Comparison of ENCODE assay signal across 8 cellular contexts in genomic region chr15:71730277-71731144, GRCh38.
DNase-seq lines count a peak whose midpoint lies in the region; ATAC-seq and TF ChIP-seq lines count a peak whose summit lies in the region.

No MANE protein-coding gene starts in this region.

- no peaks in the 10 kb centered on the region for H3K36me3 Mint-ChIP-seq in activated T-helper 1 cell treated with anti-CD3 and anti-CD28 coated beads, Interleukin-12 subunit alpha, Interleukin-12 subunit beta, Interleukin-2, Interleukin-4 antibody, amounts not matched to agents 30 ng/mL and 10 ng/mL and 1 ng/mL, durations not matched to agents 14 hours and 24 hours and 36 hours (ENCODE audit: low read depth)

- DNase-seq in COLO668 (lab: John Stamatoyannopoulos, UW; ENCODE audit: unreplicated experiment), result peak; percentile 36
- DNase-seq in NCI-H345 treated with DMSO at 0.1 percent for 48 hours (lab: John Stamatoyannopoulos, UW; ENCODE audit: unreplicated experiment), result peak; percentile 18
- DNase-seq in activated T-helper 1 cell treated with anti-CD3 and anti-CD28 coated beads, Interleukin-12 subunit alpha, Interleukin-12 subunit beta, Interleukin-2, Interleukin-4 antibody, amounts not matched to agents 30 ng/mL and 10 ng/mL and 1 ng/mL, durations not matched to agents 14 hours and 24 hours and 36 hours (ENCODE audit: low spot score), result peak; percentile 5
- peak in 3 of 5 donors; percentile 48 to 58 (median 51) for DNase-seq in heart left ventricle
- DNase-seq in retinal pigment epithelial cell (ENCODE audit: low read depth), result peak; percentile 39

- peak; percentile 65 to 86 (median 79) for TF ChIP-seq CTCF in heart left ventricle (IDR thresholded peaks at IDR 0.05)
- TF ChIP-seq CTCF in retinal pigment epithelial cell (conservative IDR thresholded peaks at IDR 0.05; ENCODE audit: low read depth, low read length), result peak; percentile 82

- H3K27me3 Mint-ChIP-seq in activated T-helper 1 cell treated with anti-CD3 and anti-CD28 coated beads, Interleukin-12 subunit alpha, Interleukin-12 subunit beta, Interleukin-2, Interleukin-4 antibody, amounts not matched to agents 30 ng/mL and 10 ng/mL and 1 ng/mL, durations not matched to agents 14 hours and 24 hours and 36 hours (ENCODE audit: insufficient read depth), result peaks cover 2% of the 10 kb centered on the region

- H3K4me3 ChIP-seq in heart left ventricle (no peak overlapping the region), retinal pigment epithelial cell (ENCODE audit: low read length) (no peak overlapping the region)

- WGBS in heart left ventricle, 4 donors, result 39 to 42% (median 39%) methylated on average over 15 of the region's 15 CpGs

- ATAC-seq in GM19351 (IDR thresholded peaks at IDR 0.05; ENCODE audit: unreplicated experiment) (peak; percentile 61), heart left ventricle (peak; percentile 75 to 82 (median 80)), HG02852 (IDR thresholded peaks at IDR 0.05; ENCODE audit: unreplicated experiment) (no peak), HG03039 (IDR thresholded peaks at IDR 0.05; ENCODE audit: unreplicated experiment) (no peak)

- no peak overlapping the region for H3K27ac Mint-ChIP-seq in activated T-helper 1 cell treated with anti-CD3 and anti-CD28 coated beads, Interleukin-12 subunit alpha, Interleukin-12 subunit beta, Interleukin-2, Interleukin-4 antibody, amounts not matched to agents 30 ng/mL and 10 ng/mL and 1 ng/mL, durations not matched to agents 14 hours and 24 hours and 36 hours

- peaks cover 0 to 29% (median 8%) of the 10 kb centered on the region in 12 donors for H3K4me1 ChIP-seq in heart left ventricle

- H3K4me1 Mint-ChIP-seq in activated T-helper 1 cell treated with anti-CD3 and anti-CD28 coated beads, Interleukin-12 subunit alpha, Interleukin-12 subunit beta, Interleukin-2, Interleukin-4 antibody, amounts not matched to agents 30 ng/mL and 10 ng/mL and 1 ng/mL, durations not matched to agents 14 hours and 24 hours and 36 hours (ENCODE audit: low read depth), result no peaks in the 10 kb centered on the region

- no peak overlapping the region for H3K4me3 Mint-ChIP-seq in activated T-helper 1 cell treated with anti-CD3 and anti-CD28 coated beads, Interleukin-12 subunit alpha, Interleukin-12 subunit beta, Interleukin-2, Interleukin-4 antibody, amounts not matched to agents 30 ng/mL and 10 ng/mL and 1 ng/mL, durations not matched to agents 14 hours and 24 hours and 36 hours

- no peaks in the 10 kb centered on the region for H3K9me3 Mint-ChIP-seq in activated T-helper 1 cell treated with anti-CD3 and anti-CD28 coated beads, Interleukin-12 subunit alpha, Interleukin-12 subunit beta, Interleukin-2, Interleukin-4 antibody, amounts not matched to agents 30 ng/mL and 10 ng/mL and 1 ng/mL, durations not matched to agents 14 hours and 24 hours and 36 hours

- intact Hi-C loops in activated T-helper 1 cell treated with anti-CD3 and anti-CD28 coated beads, Interleukin-12 subunit alpha, Interleukin-12 subunit beta, Interleukin-2, Interleukin-4 antibody, amounts not matched to agents 30 ng/mL and 10 ng/mL and 1 ng/mL, durations not matched to agents 14 hours and 24 hours and 36 hours (cut with micrococcal nuclease), result loop anchor here (1.0 to 2.0 kb wide), 2 partner anchors 155 to 282 kb away; no protein-coding TSS in a partner anchor
- intact Hi-C loops in heart left ventricle (cut with DNase I), result loop anchor here in 8 of 10 donors (1.0 to 10.0 kb wide), 10 partner anchors 78 to 346 kb away; no protein-coding TSS in a partner anchor

- H3K27ac ChIP-seq in heart left ventricle, result peak overlapping the region in 6 of 12 donors; percentile 0 to 54 (median 19)

- no peak for TF ChIP-seq POLR2A in heart left ventricle (IDR thresholded peaks at IDR 0.05)

- H3K27me3 ChIP-seq in heart left ventricle, result no peaks in the 10 kb centered on the region

- H3K9me3 ChIP-seq in heart left ventricle, result no peaks in the 10 kb centered on the region

- H3K36me3 ChIP-seq in heart left ventricle, result peaks cover 0 to 17% (median 0%) of the 10 kb centered on the region in 9 donors

Comparison
In these comparisons a context has a peak if more than half of its experiments do, and no peak if none do; other contexts are left out.
1. ATAC-seq: peak in GM19351 (single experiment) and heart left ventricle (4 of 4); none in HG02852 (single experiment) and HG03039 (single experiment).
2. Peak in every context shown above with its lines, with median percentiles within 50 percentile points of each other: DNase-seq.